In the genomic region with DNA sequence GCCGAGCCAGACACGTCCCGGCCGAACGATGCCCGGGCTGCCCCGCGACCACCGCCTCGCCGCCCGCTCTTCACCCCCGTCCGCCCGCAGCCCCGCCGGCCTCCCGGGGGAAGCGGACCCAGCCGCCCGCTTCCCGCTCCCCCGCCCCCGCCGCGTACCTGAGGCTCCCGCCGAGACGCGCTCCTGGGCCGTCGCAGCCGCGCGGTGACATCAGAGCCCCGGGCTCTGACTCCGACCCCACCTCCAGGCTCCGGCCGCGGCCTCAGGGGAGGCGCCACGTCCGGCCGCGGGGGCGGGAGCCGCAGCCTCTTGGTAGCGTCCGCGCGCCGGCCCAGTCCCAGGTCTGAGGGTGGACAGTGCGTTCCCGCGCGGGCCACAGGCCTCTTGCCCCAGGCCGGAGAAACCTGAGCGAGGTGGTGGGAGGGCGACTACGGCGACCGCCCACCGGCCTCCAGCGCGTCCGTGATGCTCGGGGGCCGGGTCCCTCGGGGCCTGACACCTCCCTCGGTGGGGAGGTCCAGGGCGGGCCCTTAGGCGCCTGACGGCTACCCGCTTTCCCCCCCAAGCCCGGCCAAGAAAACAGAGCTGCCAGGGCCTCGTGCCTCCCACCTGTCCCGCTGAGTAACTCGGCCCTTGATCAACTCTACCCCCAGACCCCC, we compare ENCODE assay signal across 1 cellular context.
A peak's percentile ranks its signal among the peaks of the same experiment; 100 is the strongest.
TF ChIP-seq lines count a peak whose summit lies in the region.

A gene with protein sequence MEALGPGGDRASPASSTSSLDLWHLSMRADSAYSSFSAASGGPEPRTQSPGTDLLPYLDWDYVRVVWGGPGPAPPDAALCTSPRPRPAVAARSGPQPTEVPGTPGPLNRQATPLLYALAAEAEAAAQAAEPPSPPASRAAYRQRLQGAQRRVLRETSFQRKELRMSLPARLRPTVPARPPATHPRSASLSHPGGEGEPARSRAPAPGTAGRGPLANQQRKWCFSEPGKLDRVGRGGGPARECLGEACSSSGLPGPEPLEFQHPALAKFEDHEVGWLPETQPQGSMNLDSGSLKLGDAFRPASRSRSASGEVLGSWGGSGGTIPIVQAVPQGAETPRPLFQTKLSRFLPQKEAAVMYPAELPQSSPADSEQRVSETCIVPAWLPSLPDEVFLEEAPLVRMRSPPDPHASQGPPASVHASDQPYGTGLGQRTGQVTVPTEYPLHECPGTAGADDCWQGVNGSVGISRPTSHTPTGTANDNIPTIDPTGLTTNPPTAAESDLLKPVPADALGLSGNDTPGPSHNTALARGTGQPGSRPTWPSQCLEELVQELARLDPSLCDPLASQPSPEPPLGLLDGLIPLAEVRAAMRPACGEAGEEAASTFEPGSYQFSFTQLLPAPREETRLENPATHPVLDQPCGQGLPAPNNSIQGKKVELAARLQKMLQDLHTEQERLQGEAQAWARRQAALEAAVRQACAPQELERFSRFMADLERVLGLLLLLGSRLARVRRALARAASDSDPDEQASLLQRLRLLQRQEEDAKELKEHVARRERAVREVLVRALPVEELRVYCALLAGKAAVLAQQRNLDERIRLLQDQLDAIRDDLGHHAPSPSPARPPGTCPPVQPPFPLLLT (minus strand): TSS at position 212 of the 659 bp plus-strand sequence. CDS start 4,507 bp downstream, outside the sequence.

TF ChIP-seq in HepG2, 621 proteins besides CTCF, POLR2A, EP300 and RAD21 (continued from another document and continues in another):
- TF ChIP-seq, protein P1, sequence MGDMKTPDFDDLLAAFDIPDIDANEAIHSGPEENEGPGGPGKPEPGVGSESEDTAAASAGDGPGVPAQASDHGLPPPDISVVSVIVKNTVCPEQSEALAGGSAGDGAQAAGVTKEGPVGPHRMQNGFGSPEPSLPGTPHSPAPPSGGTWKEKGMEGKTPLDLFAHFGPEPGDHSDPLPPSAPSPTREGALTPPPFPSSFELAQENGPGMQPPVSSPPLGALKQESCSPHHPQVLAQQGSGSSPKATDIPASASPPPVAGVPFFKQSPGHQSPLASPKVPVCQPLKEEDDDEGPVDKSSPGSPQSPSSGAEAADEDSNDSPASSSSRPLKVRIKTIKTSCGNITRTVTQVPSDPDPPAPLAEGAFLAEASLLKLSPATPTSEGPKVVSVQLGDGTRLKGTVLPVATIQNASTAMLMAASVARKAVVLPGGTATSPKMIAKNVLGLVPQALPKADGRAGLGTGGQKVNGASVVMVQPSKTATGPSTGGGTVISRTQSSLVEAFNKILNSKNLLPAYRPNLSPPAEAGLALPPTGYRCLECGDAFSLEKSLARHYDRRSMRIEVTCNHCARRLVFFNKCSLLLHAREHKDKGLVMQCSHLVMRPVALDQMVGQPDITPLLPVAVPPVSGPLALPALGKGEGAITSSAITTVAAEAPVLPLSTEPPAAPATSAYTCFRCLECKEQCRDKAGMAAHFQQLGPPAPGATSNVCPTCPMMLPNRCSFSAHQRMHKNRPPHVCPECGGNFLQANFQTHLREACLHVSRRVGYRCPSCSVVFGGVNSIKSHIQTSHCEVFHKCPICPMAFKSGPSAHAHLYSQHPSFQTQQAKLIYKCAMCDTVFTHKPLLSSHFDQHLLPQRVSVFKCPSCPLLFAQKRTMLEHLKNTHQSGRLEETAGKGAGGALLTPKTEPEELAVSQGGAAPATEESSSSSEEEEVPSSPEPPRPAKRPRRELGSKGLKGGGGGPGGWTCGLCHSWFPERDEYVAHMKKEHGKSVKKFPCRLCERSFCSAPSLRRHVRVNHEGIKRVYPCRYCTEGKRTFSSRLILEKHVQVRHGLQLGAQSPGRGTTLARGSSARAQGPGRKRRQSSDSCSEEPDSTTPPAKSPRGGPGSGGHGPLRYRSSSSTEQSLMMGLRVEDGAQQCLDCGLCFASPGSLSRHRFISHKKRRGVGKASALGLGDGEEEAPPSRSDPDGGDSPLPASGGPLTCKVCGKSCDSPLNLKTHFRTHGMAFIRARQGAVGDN (CRISPR knock-in tag; IDR thresholded peaks at IDR 0.05) = peak; percentile 86
- TF ChIP-seq ZNF446 (CRISPR knock-in tag; IDR thresholded peaks at IDR 0.05) (peak; percentile 94), ZNF430 (CRISPR knock-in tag; IDR thresholded peaks at IDR 0.05) (peak; percentile 56; the same call in 1 of the 2 replicates), HNF4G (IDR thresholded peaks at IDR 0.05; ENCODE audit: borderline replicate concordance, low read depth, low read length) (0 out of 2 replicates have a peak, but pooled peaks have one; percentile 7), HNF4G (CRISPR knock-in tag; IDR thresholded peaks at IDR 0.05; ENCODE audit: borderline replicate concordance, low read depth) (no peak), ZNF883 (CRISPR knock-in tag; IDR thresholded peaks at IDR 0.05; ENCODE audit: not compliant biosample characterization) (no peak), ARNT2 (CRISPR knock-in tag; IDR thresholded peaks at IDR 0.05; ENCODE audit: low read depth) (peak; percentile 82), ZNF543 (CRISPR knock-in tag; IDR thresholded peaks at IDR 0.05) (peak; percentile 12; the same call in 1 of the 2 replicates), SMAD1 (CRISPR knock-in tag; IDR thresholded peaks at IDR 0.05; ENCODE audit: borderline replicate concordance, low read depth) (0 out of 2 replicates have a peak, but pooled peaks have one; percentile 8), MYNN (CRISPR knock-in tag; IDR thresholded peaks at IDR 0.05; ENCODE audit: low read depth) (peak; percentile 52; the same call in 1 of the 2 replicates), PHF8 (CRISPR knock-in tag; IDR thresholded peaks at IDR 0.05) (peak; percentile 87), PPARG (CRISPR knock-in tag; conservative IDR thresholded peaks at IDR 0.05) (peak; percentile 56; the same call in 1 of the 2 replicates), ZNF776 (CRISPR knock-in tag; IDR thresholded peaks at IDR 0.05) (no peak), BCL6 (CRISPR knock-in tag; IDR thresholded peaks at IDR 0.05) (peak; percentile 54), ZNF292 (CRISPR knock-in tag; IDR thresholded peaks at IDR 0.05; ENCODE audit: borderline replicate concordance, low read depth) (no peak), ZNF777 (CRISPR knock-in tag; IDR thresholded peaks at IDR 0.05) (peak; percentile 24; the same call in 1 of the 2 replicates), SP5 (CRISPR knock-in tag; IDR thresholded peaks at IDR 0.05; ENCODE audit: borderline replicate concordance, low read depth) (0 out of 2 replicates have a peak, but pooled peaks have one; percentile 29), ZNF563 (CRISPR knock-in tag; IDR thresholded peaks at IDR 0.05) (no peak; the same call in none of the 2 replicates), HOXA5 (CRISPR knock-in tag; IDR thresholded peaks at IDR 0.05) (peak; percentile 23; the same call in 1 of the 2 replicates), ZNF234 (CRISPR knock-in tag; conservative IDR thresholded peaks at IDR 0.05) (peak; percentile 63; the same call in 1 of the 2 replicates), ZNF879 (CRISPR knock-in tag; IDR thresholded peaks at IDR 0.05) (peak; percentile 58; the same call in 1 of the 2 replicates), ASH2L (IDR thresholded peaks at IDR 0.05; ENCODE audit: insufficient read length, low read depth, low read length) (peak; percentile 9), SP2 (CRISPR knock-in tag; IDR thresholded peaks at IDR 0.05) (peak; percentile 11; the same call in 1 of the 2 replicates), ZNF253 (CRISPR knock-in tag; IDR thresholded peaks at IDR 0.05; ENCODE audit: borderline replicate concordance) (0 out of 2 replicates have a peak, but pooled peaks have one; percentile 84), ZFX (CRISPR knock-in tag; IDR thresholded peaks at IDR 0.05; ENCODE audit: low read depth) (peak; percentile 93), PHF5A (CRISPR knock-in tag; IDR thresholded peaks at IDR 0.05; ENCODE audit: low read depth, unreplicated experiment) (no peak), GFI1 (CRISPR knock-in tag; IDR thresholded peaks at IDR 0.05; ENCODE audit: borderline replicate concordance) (peak; percentile 36; the same call in 1 of the 2 replicates), PHF20 (CRISPR knock-in tag; IDR thresholded peaks at IDR 0.05) (peak; percentile 25; the same call in 1 of the 2 replicates), NFE2 (CRISPR knock-in tag; IDR thresholded peaks at IDR 0.05) (no peak)
- TF ChIP-seq, protein P2, sequence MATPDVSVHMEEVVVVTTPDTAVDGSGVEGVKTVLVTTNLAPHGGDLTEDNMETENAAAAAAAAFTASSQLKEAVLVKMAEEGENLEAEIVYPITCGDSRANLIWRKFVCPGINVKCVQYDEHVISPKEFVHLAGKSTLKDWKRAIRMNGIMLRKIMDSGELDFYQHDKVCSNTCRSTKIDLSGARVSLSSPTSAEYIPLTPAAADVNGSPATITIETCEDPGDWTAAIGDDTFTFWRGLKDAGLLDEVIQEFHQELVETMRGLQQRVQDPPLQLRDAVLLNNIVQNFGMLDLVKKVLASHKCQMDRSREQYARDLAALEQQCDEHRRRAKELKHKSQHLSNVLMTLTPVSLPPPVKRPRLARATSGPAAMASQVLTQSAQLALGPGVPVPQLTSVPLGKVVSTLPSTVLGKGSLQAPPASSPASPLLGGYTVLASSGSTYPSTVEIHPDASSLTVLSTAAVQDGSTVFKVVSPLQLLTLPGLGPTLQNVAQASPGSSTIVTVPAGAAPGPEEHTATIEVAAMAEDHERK (CRISPR knock-in tag; IDR thresholded peaks at IDR 0.05; ENCODE audit: low read depth) = peak; percentile 27; the same call in 1 of the 2 replicates
- TF ChIP-seq, protein P3, sequence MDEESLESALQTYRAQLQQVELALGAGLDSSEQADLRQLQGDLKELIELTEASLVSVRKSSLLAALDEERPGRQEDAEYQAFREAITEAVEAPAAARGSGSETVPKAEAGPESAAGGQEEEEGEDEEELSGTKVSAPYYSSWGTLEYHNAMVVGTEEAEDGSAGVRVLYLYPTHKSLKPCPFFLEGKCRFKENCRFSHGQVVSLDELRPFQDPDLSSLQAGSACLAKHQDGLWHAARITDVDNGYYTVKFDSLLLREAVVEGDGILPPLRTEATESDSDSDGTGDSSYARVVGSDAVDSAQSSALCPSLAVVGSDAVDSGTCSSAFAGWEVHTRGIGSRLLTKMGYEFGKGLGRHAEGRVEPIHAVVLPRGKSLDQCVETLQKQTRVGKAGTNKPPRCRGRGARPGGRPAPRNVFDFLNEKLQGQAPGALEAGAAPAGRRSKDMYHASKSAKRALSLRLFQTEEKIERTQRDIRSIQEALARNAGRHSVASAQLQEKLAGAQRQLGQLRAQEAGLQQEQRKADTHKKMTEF (CRISPR knock-in tag; IDR thresholded peaks at IDR 0.05) = peak; percentile 78; the same call in 1 of the 2 replicates
- TF ChIP-seq, protein P4, sequence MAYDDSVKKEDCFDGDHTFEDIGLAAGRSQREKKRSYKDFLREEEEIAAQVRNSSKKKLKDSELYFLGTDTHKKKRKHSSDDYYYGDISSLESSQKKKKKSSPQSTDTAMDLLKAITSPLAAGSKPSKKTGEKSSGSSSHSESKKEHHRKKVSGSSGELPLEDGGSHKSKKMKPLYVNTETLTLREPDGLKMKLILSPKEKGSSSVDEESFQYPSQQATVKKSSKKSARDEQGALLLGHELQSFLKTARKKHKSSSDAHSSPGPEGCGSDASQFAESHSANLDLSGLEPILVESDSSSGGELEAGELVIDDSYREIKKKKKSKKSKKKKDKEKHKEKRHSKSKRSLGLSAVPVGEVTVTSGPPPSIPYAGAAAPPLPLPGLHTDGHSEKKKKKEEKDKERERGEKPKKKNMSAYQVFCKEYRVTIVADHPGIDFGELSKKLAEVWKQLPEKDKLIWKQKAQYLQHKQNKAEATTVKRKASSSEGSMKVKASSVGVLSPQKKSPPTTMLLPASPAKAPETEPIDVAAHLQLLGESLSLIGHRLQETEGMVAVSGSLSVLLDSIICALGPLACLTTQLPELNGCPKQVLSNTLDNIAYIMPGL (CRISPR knock-in tag; IDR thresholded peaks at IDR 0.05; ENCODE audit: borderline replicate concordance in 1 of 2, low read depth in 1 of 2) = peak in 1 of 2 experiments; percentile 36; a peak in 2 of 4 replicates
- TF ChIP-seq, protein P5, sequence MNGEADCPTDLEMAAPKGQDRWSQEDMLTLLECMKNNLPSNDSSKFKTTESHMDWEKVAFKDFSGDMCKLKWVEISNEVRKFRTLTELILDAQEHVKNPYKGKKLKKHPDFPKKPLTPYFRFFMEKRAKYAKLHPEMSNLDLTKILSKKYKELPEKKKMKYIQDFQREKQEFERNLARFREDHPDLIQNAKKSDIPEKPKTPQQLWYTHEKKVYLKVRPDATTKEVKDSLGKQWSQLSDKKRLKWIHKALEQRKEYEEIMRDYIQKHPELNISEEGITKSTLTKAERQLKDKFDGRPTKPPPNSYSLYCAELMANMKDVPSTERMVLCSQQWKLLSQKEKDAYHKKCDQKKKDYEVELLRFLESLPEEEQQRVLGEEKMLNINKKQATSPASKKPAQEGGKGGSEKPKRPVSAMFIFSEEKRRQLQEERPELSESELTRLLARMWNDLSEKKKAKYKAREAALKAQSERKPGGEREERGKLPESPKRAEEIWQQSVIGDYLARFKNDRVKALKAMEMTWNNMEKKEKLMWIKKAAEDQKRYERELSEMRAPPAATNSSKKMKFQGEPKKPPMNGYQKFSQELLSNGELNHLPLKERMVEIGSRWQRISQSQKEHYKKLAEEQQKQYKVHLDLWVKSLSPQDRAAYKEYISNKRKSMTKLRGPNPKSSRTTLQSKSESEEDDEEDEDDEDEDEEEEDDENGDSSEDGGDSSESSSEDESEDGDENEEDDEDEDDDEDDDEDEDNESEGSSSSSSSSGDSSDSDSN (CRISPR knock-in tag; IDR thresholded peaks at IDR 0.05) = peak; percentile 92; the same call in 1 of the 2 replicates
- TF ChIP-seq, protein P6, sequence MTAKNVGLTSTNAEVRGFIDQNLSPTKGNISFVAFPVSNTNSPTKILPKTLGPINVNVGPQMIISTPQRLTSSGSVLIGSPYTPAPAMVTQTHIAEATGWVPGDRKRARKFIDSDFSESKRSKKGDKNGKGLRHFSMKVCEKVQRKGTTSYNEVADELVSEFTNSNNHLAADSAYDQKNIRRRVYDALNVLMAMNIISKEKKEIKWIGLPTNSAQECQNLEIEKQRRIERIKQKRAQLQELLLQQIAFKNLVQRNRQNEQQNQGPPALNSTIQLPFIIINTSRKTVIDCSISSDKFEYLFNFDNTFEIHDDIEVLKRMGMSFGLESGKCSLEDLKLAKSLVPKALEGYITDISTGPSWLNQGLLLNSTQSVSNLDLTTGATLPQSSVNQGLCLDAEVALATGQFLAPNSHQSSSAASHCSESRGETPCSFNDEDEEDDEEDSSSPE (CRISPR knock-in tag; IDR thresholded peaks at IDR 0.05) = peak; percentile 82
- TF ChIP-seq, protein P7, sequence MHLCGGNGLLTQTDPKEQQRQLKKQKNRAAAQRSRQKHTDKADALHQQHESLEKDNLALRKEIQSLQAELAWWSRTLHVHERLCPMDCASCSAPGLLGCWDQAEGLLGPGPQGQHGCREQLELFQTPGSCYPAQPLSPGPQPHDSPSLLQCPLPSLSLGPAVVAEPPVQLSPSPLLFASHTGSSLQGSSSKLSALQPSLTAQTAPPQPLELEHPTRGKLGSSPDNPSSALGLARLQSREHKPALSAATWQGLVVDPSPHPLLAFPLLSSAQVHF (CRISPR knock-in tag; IDR thresholded peaks at IDR 0.05) = peak; percentile 46
- TF ChIP-seq, protein P8, sequence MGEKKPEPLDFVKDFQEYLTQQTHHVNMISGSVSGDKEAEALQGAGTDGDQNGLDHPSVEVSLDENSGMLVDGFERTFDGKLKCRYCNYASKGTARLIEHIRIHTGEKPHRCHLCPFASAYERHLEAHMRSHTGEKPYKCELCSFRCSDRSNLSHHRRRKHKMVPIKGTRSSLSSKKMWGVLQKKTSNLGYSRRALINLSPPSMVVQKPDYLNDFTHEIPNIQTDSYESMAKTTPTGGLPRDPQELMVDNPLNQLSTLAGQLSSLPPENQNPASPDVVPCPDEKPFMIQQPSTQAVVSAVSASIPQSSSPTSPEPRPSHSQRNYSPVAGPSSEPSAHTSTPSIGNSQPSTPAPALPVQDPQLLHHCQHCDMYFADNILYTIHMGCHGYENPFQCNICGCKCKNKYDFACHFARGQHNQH (CRISPR knock-in tag; IDR thresholded peaks at IDR 0.05) = peak; percentile 74
